ENCODE assay signal across 8 cellular contexts in the genomic region with DNA sequence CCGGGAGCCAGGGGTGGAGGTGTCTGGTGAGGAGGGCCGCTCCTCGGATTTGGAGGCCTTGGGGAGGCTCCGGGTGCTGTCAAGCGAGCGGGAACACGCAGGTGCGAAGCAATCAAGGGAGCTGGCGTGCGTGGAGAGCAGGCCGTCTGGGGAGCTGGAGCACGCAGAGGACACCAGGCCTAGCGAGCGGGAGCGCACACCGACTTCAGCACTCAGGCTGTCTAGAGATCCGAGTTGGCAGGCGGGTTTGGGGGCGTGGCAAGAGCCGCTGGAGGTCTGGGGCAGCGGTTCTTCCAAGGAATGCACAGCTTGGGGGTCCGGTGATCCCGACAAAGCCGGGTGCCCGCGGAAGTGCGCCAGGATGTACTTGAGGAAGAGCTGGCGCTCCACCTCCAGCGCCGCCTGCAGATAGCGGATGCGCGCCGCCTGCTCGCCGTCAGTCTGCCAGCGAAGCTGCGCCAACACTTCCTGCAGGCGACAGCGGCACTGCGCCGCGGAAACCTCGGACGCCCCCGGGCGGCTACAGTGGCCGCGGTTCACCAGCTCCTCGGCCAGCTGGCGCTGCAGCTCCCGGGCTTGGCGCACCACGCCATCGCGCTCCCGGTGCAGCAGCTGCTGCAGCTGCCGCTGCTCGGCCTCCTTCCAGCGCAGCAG. TPM values are rescaled to one million over a fixed set of nuclear protein-coding genes. Genes with fewer than 3 reads are reported as not detected.
DNase-seq lines count a peak whose midpoint lies in the region; ATAC-seq, FAIRE-seq and TF ChIP-seq lines count a peak whose summit lies in the region.
"Not testable (repeated sequence)": the region's sequence is repeated elsewhere in the genome, so short reads cannot be mapped to it uniquely, and the experiment has no call there.

No MANE protein-coding gene starts in this region.

- SMC1A ChIA-PET in GM12878 (lab: Charles Lee; ENCODE audit: uncharacterized antibody, unreplicated experiment) = not testable (repeated sequence)

- BruUV-seq in GM12878 (replicated peaks; lab: Mats Ljungman, UMichigan) = not testable (repeated sequence)

- H4K20me1 ChIP-seq in GM12878 (ENCODE audit: control insufficient read depth, insufficient read depth) = not testable (repeated sequence)

- not testable (repeated sequence) for H3K9ac ChIP-seq in GM12878 (ENCODE audit: control insufficient read depth, insufficient read depth, low read length)

- not testable (repeated sequence) for H3K4me2 ChIP-seq in GM12878 (ENCODE audit: control insufficient read depth, insufficient read depth)

- DNase-seq in CD4-positive, alpha-beta T cell; RWPE2 (ENCODE audit: low spot score); GM12878 (ENCODE audit: low read depth, low spot score); left lung; stimulated activated effector memory CD8-positive, alpha-beta T cell treated with anti-CD3 and anti-CD28 coated beads, Interleukin-12 subunit alpha, Interleukin-12 subunit beta, amount 100 ng/mL, for 72 hours (ENCODE audit: low spot score in 2 of 2): not testable (repeated sequence)

- TF ChIP-seq EP300 in GM12878 (IDR thresholded peaks at IDR 0.05; ENCODE audit: borderline replicate concordance in 1 of 2, control insufficient read depth in 1 of 2, low read depth in 2 of 2, low read length in 2 of 2) = not testable (repeated sequence)

- TF ChIP-seq POLR2A in GM12878 (IDR thresholded peaks at IDR 0.05; ENCODE audit: low read depth, low read length) = not testable (repeated sequence)

- not testable (repeated sequence) for H3K27ac Mint-ChIP-seq in CD4-positive, alpha-beta T cell; stimulated activated effector memory CD8-positive, alpha-beta T cell treated with anti-CD3 and anti-CD28 coated beads, Interleukin-12 subunit alpha, Interleukin-12 subunit beta, amount 100 ng/mL, for 72 hours

- FAIRE-seq in GM12878 (lab: Jason Lieb, UNC) = not testable (repeated sequence)

- H3K27me3 ChIP-seq in CD4-positive, alpha-beta T cell (ENCODE audit: control insufficient read depth, insufficient read depth, low read length); RWPE2 (ENCODE audit: insufficient read depth, poor library complexity, severe bottlenecking); GM12878 (replicated peaks in 1 of 2; ENCODE audit: control insufficient read depth in 2 of 2, insufficient read depth in 2 of 2, low read length in 1 of 2); left lung: not testable (repeated sequence)

- H3K9me3 ChIP-seq in CD4-positive, alpha-beta T cell (ENCODE audit: control insufficient read depth, low read length); RWPE2 (ENCODE audit: severe bottlenecking); GM12878 (replicated peaks; ENCODE audit: control insufficient read depth, insufficient read depth, low read length); left lung: not testable (repeated sequence)

- CTCF ChIA-PET in CD4-positive, alpha-beta T cell (lab: Charles Lee); GM12878 (lab: Yijun Ruan, JAX): not testable (repeated sequence)

- not testable (repeated sequence) for TF ChIP-seq CTCF in CD4-positive, alpha-beta T cell (IDR thresholded peaks at IDR 0.05); RWPE2 (IDR thresholded peaks at IDR 0.05; ENCODE audit: poor library complexity, severe bottlenecking); GM12878 (IDR thresholded peaks at IDR 0.05 in 2 of 3, conservative IDR thresholded peaks at IDR 0.05 in 1 of 3; ENCODE audit: control insufficient read depth in 2 of 3, extremely low read depth in 1 of 3, insufficient read depth in 1 of 3, low read depth in 3 of 3, low read length in 3 of 3); left lung (IDR thresholded peaks at IDR 0.05)

- POLR2A ChIA-PET in CD4-positive, alpha-beta T cell (lab: Charles Lee); GM12878 (lab: Charles Lee): not testable (repeated sequence)

- peak; percentile 75 for ATAC-seq in CD4-positive, alpha-beta T cell (ENCODE audit: poor library complexity)
- ATAC-seq in GM19372 (IDR thresholded peaks at IDR 0.05; ENCODE audit: low read depth, unreplicated experiment) = peak; percentile 62
- peak; percentile 58 for ATAC-seq in GM21737 (IDR thresholded peaks at IDR 0.05; ENCODE audit: unreplicated experiment)
- peak; percentile 58 for ATAC-seq in HG03066 (IDR thresholded peaks at IDR 0.05; ENCODE audit: low read depth, unreplicated experiment)
- peak; percentile 52 for ATAC-seq in RWPE2 (ENCODE audit: low read depth)
- ATAC-seq in GM12878 = peak; percentile 93
- ATAC-seq in left lung = peak; percentile 78
- peak; percentile 81 for ATAC-seq in stimulated activated effector memory CD8-positive, alpha-beta T cell treated with anti-CD3 and anti-CD28 coated beads, Interleukin-12 subunit alpha, Interleukin-12 subunit beta, amount 100 ng/mL, for 72 hours

- not testable (repeated sequence) for H3K27me3 Mint-ChIP-seq in CD4-positive, alpha-beta T cell

- WGBS in GM12878 (ENCODE audit: insufficient coverage, insufficient replicate concordance, low lambda C conversion rate, missing lambda C conversion rate) = no CpG with 5 or more reads among the region's 60 CpGs

- H2AFZ ChIP-seq in GM12878 (ENCODE audit: control insufficient read depth, low read depth, low read length) = not testable (repeated sequence)

- TF ChIP-seq RAD21 in GM12878 (IDR thresholded peaks at IDR 0.05; ENCODE audit: insufficient read depth, low read depth, low read length) = not testable (repeated sequence)

- in situ Hi-C loops in GM12878 (cut with MboI) = not testable (repeated sequence)

- H3K36me3 Mint-ChIP-seq in CD4-positive, alpha-beta T cell (ENCODE audit: low read depth); stimulated activated effector memory CD8-positive, alpha-beta T cell treated with anti-CD3 and anti-CD28 coated beads, Interleukin-12 subunit alpha, Interleukin-12 subunit beta, amount 100 ng/mL, for 72 hours: not testable (repeated sequence)

- intact Hi-C loops in CD4-positive, alpha-beta T cell (cut with DNase I, micrococcal nuclease); GM12878 (cut with micrococcal nuclease; ENCODE audit: unreplicated experiment); left lung (cut with DNase I): not testable (repeated sequence)

- not testable (repeated sequence) for H3K9me3 Mint-ChIP-seq in CD4-positive, alpha-beta T cell; stimulated activated effector memory CD8-positive, alpha-beta T cell treated with anti-CD3 and anti-CD28 coated beads, Interleukin-12 subunit alpha, Interleukin-12 subunit beta, amount 100 ng/mL, for 72 hours

- H3K4me1 ChIP-seq in RWPE2 (ENCODE audit: insufficient read depth, poor library complexity, severe bottlenecking); GM12878 (ENCODE audit: control insufficient read depth, insufficient read depth, low read length); left lung: not testable (repeated sequence)

- RAD21 ChIA-PET in GM12878 (lab: Charles Lee; ENCODE audit: unreplicated experiment) = not testable (repeated sequence)

- not testable (repeated sequence) for H3K4me3 ChIP-seq in RWPE2 (ENCODE audit: severe bottlenecking); GM12878; left lung

- not testable (repeated sequence) for H3K79me2 ChIP-seq in GM12878 (ENCODE audit: control insufficient read depth, insufficient read depth, low read length)

- not testable (repeated sequence) for H3K4me1 Mint-ChIP-seq in CD4-positive, alpha-beta T cell (ENCODE audit: low read depth); stimulated activated effector memory CD8-positive, alpha-beta T cell treated with anti-CD3 and anti-CD28 coated beads, Interleukin-12 subunit alpha, Interleukin-12 subunit beta, amount 100 ng/mL, for 72 hours

- not testable (repeated sequence) for H3K27ac ChIP-seq in CD4-positive, alpha-beta T cell (ENCODE audit: low read depth, low read length); RWPE2 (ENCODE audit: poor library complexity, severe bottlenecking); GM12878 (ENCODE audit: control insufficient read depth, insufficient read depth); left lung

- H3K4me3 Mint-ChIP-seq in CD4-positive, alpha-beta T cell; stimulated activated effector memory CD8-positive, alpha-beta T cell treated with anti-CD3 and anti-CD28 coated beads, Interleukin-12 subunit alpha, Interleukin-12 subunit beta, amount 100 ng/mL, for 72 hours: not testable (repeated sequence)

- H3K36me3 ChIP-seq in RWPE2 (ENCODE audit: low read depth); GM12878 (ENCODE audit: control insufficient read depth in 2 of 2, insufficient read depth in 2 of 2, low read length in 1 of 2); left lung: not testable (repeated sequence)

RNA-seq across cellular contexts. Expression of a gene that starts 1.1 kb away (rescaled TPM):
- total RNA-seq in CD4-positive, alpha-beta T cell = under 1 TPM in 1 of 2 experiments, not detected in 1; 0.14 TPM
- total RNA-seq in GM12878 (2013; cell fraction: nucleolus; rRNA removed) = 0.29 and 0.42 TPM in 2 replicates
- total RNA-seq in GM12878 (2014; rRNA removed) = 0.11 TPM in 2 replicates
- total RNA-seq in GM12878 (2014; rRNA removed; fragmentation: Illumina TruSeq; extraction: Trizol) = not detected in 2 replicates
- 0.23 and 0.24 TPM in 2 replicates for total RNA-seq in GM12878 (2021)
- not detected for polyA plus RNA-seq in GM12878 (2011; ENCODE audit: low read depth)
- polyA plus RNA-seq in GM12878 (2011; rRNA removed) = 0.03 TPM in 1 of 2 replicates, not detected in the other
- 0.01 and 0.03 TPM in 2 replicates for polyA plus RNA-seq in GM12878 (2011; cell fraction: cytosol; rRNA removed)
- 0.03 and 0.10 TPM in 2 replicates for polyA plus RNA-seq in GM12878 (2011; cell fraction: nucleus; rRNA removed)
- 0.10 TPM in 1 of 2 replicates, not detected in the other for polyA plus RNA-seq in GM12878 (2012)
- 0.03 and 0.05 TPM in 2 replicates for polyA plus RNA-seq in GM12878 (2014; fragmentation: Illumina TruSeq; extraction: Trizol)
- not detected for polyA plus RNA-seq in GM12878 (2014; fragmentation: Nextera tagmentation; extraction: Ambion mirVana)
- 0.01 TPM in 1 of 2 replicates, not detected in the other for polyA plus RNA-seq in GM12878 (2014; rRNA removed)
- under 1 TPM; 0.04 to 0.14 TPM for polyA plus RNA-seq in GM12878 (2016; fragmentation: Nextera tagmentation; extraction: Ambion mirVana)
- polyA minus RNA-seq in GM12878 (2011; rRNA and poly(A)+ RNA removed) = 0.05 TPM in 1 of 2 replicates, not detected in the other
- 0.27 TPM in 1 of 2 replicates, not detected in the other for polyA minus RNA-seq in GM12878 (2011; cell fraction: cytosol; rRNA and poly(A)+ RNA removed)
- polyA minus RNA-seq in GM12878 (2011; cell fraction: nucleus; rRNA and poly(A)+ RNA removed) = 0.67 and 0.73 TPM in 2 replicates
- total RNA-seq in left lung = under 1 TPM; 0.17 to 0.31 TPM

RNA-seq across cellular contexts. Expression of a gene that starts 17.4 kb away (rescaled TPM):
- 10 to 100 TPM; 18.7 TPM for total RNA-seq in CD4-positive, alpha-beta T cell
- total RNA-seq in GM12878 (2013; cell fraction: nucleolus; rRNA removed) = 21.7 and 22.1 TPM in 2 replicates
- total RNA-seq in GM12878 (2014; rRNA removed) (55.7 and 59.2 TPM in 2 replicates), GM12878 (2014; rRNA removed; fragmentation: Illumina TruSeq; extraction: Trizol) (80.2 and 85.4 TPM in 2 replicates), GM12878 (2021) (52.2 and 56.3 TPM in 2 replicates), left lung (10 to 100 TPM; 51.9 to 52.8 TPM)
- 30.1 TPM for polyA plus RNA-seq in GM12878 (2011; ENCODE audit: low read depth)
- polyA plus RNA-seq in GM12878 (2011; rRNA removed) (58.8 and 62.1 TPM in 2 replicates), GM12878 (2014; fragmentation: Illumina TruSeq; extraction: Trizol) (141 and 156 TPM in 2 replicates), GM12878 (2014; fragmentation: Nextera tagmentation; extraction: Ambion mirVana) (100 to 1,000 TPM; 149 to 168 TPM), GM12878 (2014; rRNA removed) (68.6 and 73.3 TPM in 2 replicates), GM12878 (2016; fragmentation: Nextera tagmentation; extraction: Ambion mirVana) (100 to 1,000 TPM; 141 to 148 TPM)
- polyA plus RNA-seq in GM12878 (2011; cell fraction: cytosol; rRNA removed) = 37.8 and 46.6 TPM in 2 replicates
- 18.3 and 22.8 TPM in 2 replicates for polyA plus RNA-seq in GM12878 (2011; cell fraction: nucleus; rRNA removed)
- polyA plus RNA-seq in GM12878 (2012) = 43.4 and 52.4 TPM in 2 replicates
- 24.4 and 30.7 TPM in 2 replicates for polyA minus RNA-seq in GM12878 (2011; rRNA and poly(A)+ RNA removed)
- 12.3 and 15.4 TPM in 2 replicates for polyA minus RNA-seq in GM12878 (2011; cell fraction: cytosol; rRNA and poly(A)+ RNA removed)
- polyA minus RNA-seq in GM12878 (2011; cell fraction: nucleus; rRNA and poly(A)+ RNA removed) = 6.2 and 11.0 TPM in 2 replicates
